19 cellular contexts compared by ENCODE assay signal in the genomic region with DNA sequence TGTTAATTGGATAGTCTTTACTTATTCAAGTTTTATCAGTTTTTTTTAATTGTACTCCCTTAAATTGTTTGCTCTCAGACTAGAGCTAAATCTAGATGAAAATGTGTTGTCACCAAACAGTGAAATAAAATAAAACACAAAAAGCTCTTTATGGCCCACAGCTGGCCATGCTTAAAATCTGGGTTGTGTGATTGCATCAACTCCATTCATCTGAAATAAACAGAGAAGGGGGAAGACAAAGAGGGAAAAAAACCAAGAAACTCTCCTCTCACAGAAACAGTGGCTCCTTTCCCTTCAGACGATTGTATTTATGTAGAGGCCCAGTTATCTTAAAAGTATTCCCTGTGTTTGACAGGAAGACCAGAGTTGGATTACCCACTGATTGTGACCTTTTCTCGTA.
DNase-seq lines count a peak whose midpoint lies in the region; ATAC-seq, FAIRE-seq and TF ChIP-seq lines count a peak whose summit lies in the region.
"Had no signal": no experiment of that assay in that cellular context is flagged by ENCODE, and none has a peak within 500 bp of the region (broad histone marks: within the 10 kb centered on the region; RNA-seq: fewer than 3 reads in every experiment).

No MANE protein-coding gene starts in this region.

- intact Hi-C loops in Right ventricle myocardium inferior (cut with DNase I), result no loop called here

- H3K4me1 ChIP-seq in right atrium auricular region, result peaks cover 0 to 3% of the 10 kb centered on the region in 2 donors
- H3K4me1 ChIP-seq: SJCRH30 had no signal

- ATAC-seq in Right ventricle myocardium inferior (peak; percentile 43), GM21528 (IDR thresholded peaks at IDR 0.05; ENCODE audit: low FRiP score, unreplicated experiment) (no peak)
- ATAC-seq: CD8-positive, alpha-beta T cell; K562; PC-3 had no signal

- DNase-seq in Right ventricle myocardium inferior (ENCODE audit: missing footprints) (no peak), right atrium auricular region (ENCODE audit: low spot score) (no peak), frontal cortex (ENCODE audit: low spot score in 2 of 2) (no peak), medulla oblongata (ENCODE audit: extremely low spot score) (peak; percentile 20), superior temporal gyrus (ENCODE audit: extremely low spot score) (peak; percentile 34), SKM-1 treated with dmso at 0.1 percent for 144 hours (lab: John Stamatoyannopoulos, UW; ENCODE audit: unreplicated experiment) (no peak)
- DNase-seq in stimulated activated CD4-positive, alpha-beta T cell treated with anti-CD3 and anti-CD28 coated beads, Interleukin-15, amount 100 ng/mL, for 24 hours, result no peak
- DNase-seq: 8988T; Calu3; CD8-positive, alpha-beta T cell; DMS53; NCI-H187; NCI-H2227 treated with DMSO at 0.1 percent for 48 hours; NCI-H524; PC-3; SJCRH30 had no signal

- no peak for TF ChIP-seq CTCF in right atrium auricular region (IDR thresholded peaks at IDR 0.05)

- peak overlapping the region in 1 of 2 donors; percentile 45 for H3K27ac ChIP-seq in right atrium auricular region
- H3K27ac ChIP-seq: RWPE1, SJCRH30 had no signal

- no peaks in the 10 kb centered on the region for H3K9me3 ChIP-seq in right atrium auricular region
- H3K9me3 ChIP-seq: SJCRH30 had no signal

- H3K4me3 ChIP-seq in right atrium auricular region, result no peak overlapping the region
- H3K4me3 ChIP-seq: K562, SJCRH30 had no signal

- no peaks in the 10 kb centered on the region for H3K36me3 ChIP-seq in right atrium auricular region
- H3K36me3 ChIP-seq: SJCRH30 had no signal

- H3K27me3 ChIP-seq in right atrium auricular region, result no peaks in the 10 kb centered on the region
- H3K27me3 ChIP-seq: SJCRH30 had no signal

- peak; percentile 15 for FAIRE-seq in frontal cortex (lab: Jason Lieb, UNC)
- FAIRE-seq: K562 had no signal

Comparison
In these comparisons a context has a peak if more than half of its experiments do, and no peak if none do; other contexts are left out.
1. DNase-seq: peak in medulla oblongata (single experiment) and superior temporal gyrus (single experiment); none in Right ventricle myocardium inferior (single experiment), right atrium auricular region (single experiment), frontal cortex (0 of 2), SKM-1 treated with dmso at 0.1 percent for 144 hours (single experiment) and stimulated activated CD4-positive, alpha-beta T cell treated with anti-CD3 and anti-CD28 coated beads, Interleukin-15, amount 100 ng/mL, for 24 hours (single experiment).